20 cellular contexts compared by ENCODE assay signal in genomic region chr1:210413951-210414350, GRCh38.
"Had no signal": no experiment of that assay in that cellular context is flagged by ENCODE, and none has a peak within 500 bp of the region (broad histone marks: within the 10 kb centered on the region; RNA-seq: fewer than 3 reads in every experiment).

No MANE protein-coding gene starts in this region.

- H3K9ac ChIP-seq: parathyroid adenoma had no signal

- H2AFZ ChIP-seq: parathyroid adenoma had no signal

- DNase-seq: colonic mucosa; effector CD8-positive, alpha-beta T cell; esophagus squamous epithelium; foreskin melanocyte; hypothalamus; immature natural killer cell; naive B cell; stimulated activated CD4-positive, alpha-beta T cell treated with anti-CD3 and anti-CD28 coated beads, Interleukin-2, amount 100 ng/mL, for 24 hours; stimulated activated CD4-positive, alpha-beta T cell treated with anti-CD3 and anti-CD28 coated beads, Interleukin-4, amount 100 ng/mL, for 24 hours; stimulated activated naive CD4-positive, alpha-beta T cell treated with Interleukin-2 at 50 U/mL for 16 hours; stomach; tibial artery had no signal

- H3K9me3 ChIP-seq: colonic mucosa, esophagus squamous epithelium, neutrophil, right atrium auricular region, stomach, tibial artery had no signal

- H3K36me3 ChIP-seq: colonic mucosa, neutrophil, right atrium auricular region, tibial artery had no signal

- H3K4me1 ChIP-seq: colonic mucosa, parathyroid adenoma, right atrium auricular region, tibial artery had no signal

- ATAC-seq: left lobe of liver; natural killer cell treated with Interleukin-12 subunit alpha and Interleukin-12 subunit beta and Interleukin-15 and Interleukin-18, amount 100 ng/mL, for 72 hours; sciatic nerve; stimulated activated effector memory CD8-positive, alpha-beta T cell treated with anti-CD3 and anti-CD28 coated beads, Interleukin-12 subunit alpha, Interleukin-12 subunit beta, amount 100 ng/mL, for 72 hours had no signal

- H3K4me3 ChIP-seq: colonic mucosa, esophagus squamous epithelium, lung, right atrium auricular region, stomach, tibial artery had no signal

- H3K27me3 ChIP-seq: colonic mucosa, esophagus squamous epithelium, neutrophil, right atrium auricular region, stomach, tibial artery had no signal

- H3K27ac ChIP-seq: colonic mucosa, esophagus squamous epithelium, neutrophil, parathyroid adenoma, right atrium auricular region, stomach, tibial artery had no signal

- H3K79me2 ChIP-seq: parathyroid adenoma had no signal
